ENCODE assay signal across 16 cellular contexts in genomic region chr4:6721121-6721520, GRCh38. TPM values are rescaled to one million over a fixed set of nuclear protein-coding genes. Genes with fewer than 3 reads are reported as not detected.
DNase-seq lines count a peak whose midpoint lies in the region; ATAC-seq and TF ChIP-seq lines count a peak whose summit lies in the region.
"Had no signal": no experiment of that assay in that cellular context is flagged by ENCODE, and none has a peak within 500 bp of the region (broad histone marks: within the 10 kb centered on the region; RNA-seq: fewer than 3 reads in every experiment).

No MANE protein-coding gene starts in this region.

- H2BK15ac ChIP-seq in neuronal stem cell (ENCODE audit: low read length) = peak overlapping the region; percentile 43
- H2BK15ac ChIP-seq in mesenchymal stem cell (ENCODE audit: low read depth, poor library complexity, severe bottlenecking) = no peak overlapping the region

- H2BK12ac ChIP-seq in neuronal stem cell (ENCODE audit: low read length) = peak overlapping the region; percentile 25
- no peak overlapping the region for H2BK12ac ChIP-seq in mesenchymal stem cell (ENCODE audit: low read length in 2 of 2)

- H3K14ac ChIP-seq in neuronal stem cell (ENCODE audit: low read length) (peak overlapping the region; percentile 91), mesenchymal stem cell (ENCODE audit: low read length in 2 of 2) (no peak overlapping the region)

- H3K27ac Mint-ChIP-seq in CD4-positive, alpha-beta T cell = no peak overlapping the region
- H3K27ac Mint-ChIP-seq: B cell; CD8-positive, alpha-beta T cell had no signal

- no CpG with 5 or more reads among the region's 10 CpGs for WGBS in neuronal stem cell (ENCODE audit: extremely low coverage in 2 of 2, insufficient read length in 2 of 2, insufficient replicate concordance in 1 of 2), 2 donors
- 98% methylated on average over 10 of the region's 10 CpGs for WGBS in mesenchymal stem cell

- H2AK5ac ChIP-seq in neuronal stem cell (ENCODE audit: low read depth, low read length) = peak overlapping the region; percentile 25
- H2AK5ac ChIP-seq in mesenchymal stem cell (ENCODE audit: low read length, severe bottlenecking) = no peak overlapping the region

- H3K4me3 ChIP-seq in BLaER1 (no peak overlapping the region), neuronal stem cell (ENCODE audit: low read length in 2 of 2) (no peak overlapping the region), mesenchymal stem cell (ENCODE audit: insufficient read depth in 1 of 2, low read depth in 1 of 2, low read length in 2 of 2) (no peak overlapping the region)
- H3K4me3 ChIP-seq: HAP-1, MG63 had no signal

- H2BK5ac ChIP-seq in neuronal stem cell (ENCODE audit: low read length) (no peak overlapping the region), mesenchymal stem cell (ENCODE audit: low read depth, low read length, poor library complexity, severe bottlenecking) (no peak overlapping the region)

- H4K8ac ChIP-seq in neuronal stem cell (ENCODE audit: low read depth, low read length) = no peak overlapping the region
- H4K8ac ChIP-seq in mesenchymal stem cell (ENCODE audit: low read length) = no peak overlapping the region

- H3K36me3 ChIP-seq in BLaER1 = no peaks in the 10 kb centered on the region
- H3K36me3 ChIP-seq in neuronal stem cell (replicated peaks in 1 of 2; ENCODE audit: control insufficient read depth in 2 of 2, insufficient read depth in 2 of 2, low read length in 2 of 2) = peaks cover 0 to 6% of the 10 kb centered on the region in 2 donors
- H3K36me3 ChIP-seq in mesenchymal stem cell (ENCODE audit: control insufficient read depth in 1 of 2, insufficient read depth in 2 of 2, low read depth in 1 of 2, low read length in 2 of 2) = peaks cover 0 to 3% of the 10 kb centered on the region in 2 experiments
- H3K36me3 ChIP-seq: HAP-1, MG63 had no signal

- no peak overlapping the region for H3K27ac ChIP-seq in BLaER1
- H3K27ac ChIP-seq in CD4-positive, alpha-beta T cell (ENCODE audit: low read depth, low read length) = no peak overlapping the region
- peak overlapping the region; percentile 64 for H3K27ac ChIP-seq in angular gyrus (ENCODE audit: low read depth, low read length)
- H3K27ac ChIP-seq in neuronal stem cell (replicated peaks; ENCODE audit: low read length) = no peak overlapping the region
- no peak overlapping the region for H3K27ac ChIP-seq in mesenchymal stem cell (ENCODE audit: low read length, poor library complexity, severe bottlenecking)

- CTCF ChIA-PET in CD4-positive, alpha-beta T cell (lab: Charles Lee) = interaction anchor here (1.2 to 6.6 kb wide), 3 partner anchors 34 to 350 kb away, joined by 3 to 101 read pairs (median 12); no protein-coding TSS in a partner anchor

- H4K91ac ChIP-seq in neuronal stem cell (ENCODE audit: low read depth, low read length, poor library complexity) = no peak overlapping the region
- no peak overlapping the region for H4K91ac ChIP-seq in mesenchymal stem cell (ENCODE audit: low read length)

- no peak for TF ChIP-seq CTCF in CD4-positive, alpha-beta T cell (IDR thresholded peaks at IDR 0.05)

- no peak for ATAC-seq in CD4-positive, alpha-beta T cell (ENCODE audit: poor library complexity)
- ATAC-seq: CD8-positive, alpha-beta T cell had no signal

- peaks cover 5% of the 10 kb centered on the region for H3K36me3 Mint-ChIP-seq in CD4-positive, alpha-beta T cell (ENCODE audit: low read depth)

- peaks cover 28% of the 10 kb centered on the region for H3K4me1 Mint-ChIP-seq in CD4-positive, alpha-beta T cell (ENCODE audit: low read depth)

- no peak overlapping the region for H3K4ac ChIP-seq in neuronal stem cell (ENCODE audit: low read length)
- no peak overlapping the region for H3K4ac ChIP-seq in mesenchymal stem cell (ENCODE audit: low read depth in 1 of 2, low read length in 2 of 2)

- H3K18ac ChIP-seq in neuronal stem cell (ENCODE audit: low read length) (no peak overlapping the region), mesenchymal stem cell (ENCODE audit: low read depth in 1 of 2, low read length in 2 of 2) (no peak overlapping the region)

- peaks cover 10% of the 10 kb centered on the region for H3K79me1 ChIP-seq in neuronal stem cell (ENCODE audit: low read depth, low read length)
- peaks cover 2% of the 10 kb centered on the region for H3K79me1 ChIP-seq in mesenchymal stem cell (replicated peaks; ENCODE audit: low read length, poor library complexity, severe bottlenecking)

- H3K9me3 ChIP-seq in BLaER1 (no peaks in the 10 kb centered on the region), neuronal stem cell (replicated peaks in 1 of 2; ENCODE audit: control insufficient read depth in 2 of 2, insufficient read depth in 1 of 2, low read depth in 1 of 2, low read length in 2 of 2) (peaks cover 0 to 2% of the 10 kb centered on the region in 2 donors), mesenchymal stem cell (ENCODE audit: control insufficient read depth, low read length) (no peaks in the 10 kb centered on the region)
- no peaks in the 10 kb centered on the region for H3K9me3 ChIP-seq in CD4-positive, alpha-beta T cell (ENCODE audit: control insufficient read depth, low read length)
- H3K9me3 ChIP-seq: HAP-1, MG63 had no signal

- no peaks in the 10 kb centered on the region for H3K27me3 ChIP-seq in BLaER1
- H3K27me3 ChIP-seq in CD4-positive, alpha-beta T cell (ENCODE audit: control insufficient read depth, insufficient read depth, low read length) = no peaks in the 10 kb centered on the region
- H3K27me3 ChIP-seq in neuronal stem cell (ENCODE audit: control insufficient read depth in 3 of 3, insufficient read depth in 3 of 3, low read depth in 1 of 3, low read length in 3 of 3) = peaks cover 0 to 3% (median 0%) of the 10 kb centered on the region in 3 experiments
- no peaks in the 10 kb centered on the region for H3K27me3 ChIP-seq in mesenchymal stem cell (ENCODE audit: control insufficient read depth in 1 of 2, insufficient read depth in 1 of 2, low read length in 2 of 2)
- H3K27me3 ChIP-seq: MG63 had no signal

- POLR2A ChIA-PET in CD4-positive, alpha-beta T cell (lab: Charles Lee) = interaction anchor here (0.7 to 10.4 kb wide), 3 partner anchors 25 to 57 kb away, joined by 3 to 221 read pairs (median 4); a partner anchor contains a TSS

- H2BK120ac ChIP-seq in neuronal stem cell (ENCODE audit: low read depth, low read length) = no peak overlapping the region
- H2BK120ac ChIP-seq in mesenchymal stem cell (ENCODE audit: low read depth, low read length) = no peak overlapping the region

- H3K4me3 Mint-ChIP-seq in CD4-positive, alpha-beta T cell = peak overlapping the region; percentile 51
- H3K4me3 Mint-ChIP-seq: B cell; CD8-positive, alpha-beta T cell had no signal

- H4K20me1 ChIP-seq in BLaER1 = peaks cover 34% of the 10 kb centered on the region

- H2AFZ ChIP-seq in neuronal stem cell (ENCODE audit: low read length) = peak overlapping the region; percentile 21
- no peak overlapping the region for H2AFZ ChIP-seq in mesenchymal stem cell (ENCODE audit: low read depth, low read length)

- no peak for DNase-seq in CD4-positive, alpha-beta T cell
- DNase-seq in neuronal stem cell (ENCODE audit: low spot score) (no peak), midbrain (lab: John Stamatoyannopoulos, UW) (no peak), OCI-M2 (lab: John Stamatoyannopoulos, UW; ENCODE audit: unreplicated experiment) (no peak), mesenchymal stem cell (no peak)
- DNase-seq: CD8-positive, alpha-beta T cell; Karpas-422; MG63; NCI-H1092 treated with DMSO at 0.1 percent for 48 hours; NCI-H1694; NCI-H510A treated with DMSO at 0.1 percent for 48 hours; NCI-H82 had no signal

- no peak overlapping the region; the same call in 1 of the 2 replicates for H3K9ac ChIP-seq in BLaER1
- H3K9ac ChIP-seq in neuronal stem cell (ENCODE audit: low read depth, low read length, poor library complexity) = peak overlapping the region; percentile 22
- H3K9ac ChIP-seq in mesenchymal stem cell (ENCODE audit: low read length) = no peak overlapping the region

- no peaks in the 10 kb centered on the region for H3K9me3 Mint-ChIP-seq in CD4-positive, alpha-beta T cell
- H3K9me3 Mint-ChIP-seq: CD8-positive, alpha-beta T cell had no signal

- H3K27me3 Mint-ChIP-seq in CD4-positive, alpha-beta T cell = no peaks in the 10 kb centered on the region
- H3K27me3 Mint-ChIP-seq: B cell had no signal

- H3K23ac ChIP-seq in neuronal stem cell (ENCODE audit: low read depth, low read length, poor library complexity) = peak overlapping the region; percentile 17
- no peak overlapping the region for H3K23ac ChIP-seq in mesenchymal stem cell (ENCODE audit: low read length in 2 of 2)

- H3K4me2 ChIP-seq in BLaER1 (peak overlapping the region; percentile 65; the same call in 1 of the 2 replicates), neuronal stem cell (ENCODE audit: insufficient read depth, low read length, poor library complexity, severe bottlenecking) (no peak overlapping the region), mesenchymal stem cell (ENCODE audit: low read length, poor library complexity, severe bottlenecking) (no peak overlapping the region)

- intact Hi-C loops in CD4-positive, alpha-beta T cell (cut with DNase I, micrococcal nuclease) = no loop called here

- H3K4me1 ChIP-seq in BLaER1 = peaks cover 45% of the 10 kb centered on the region
- peaks cover 8 to 22% of the 10 kb centered on the region in 2 donors for H3K4me1 ChIP-seq in neuronal stem cell (ENCODE audit: control insufficient read depth in 2 of 2, insufficient read depth in 1 of 2, low read depth in 1 of 2, low read length in 2 of 2)
- peaks cover 17% of the 10 kb centered on the region for H3K4me1 ChIP-seq in mesenchymal stem cell (ENCODE audit: control insufficient read depth, insufficient read depth, low read depth, low read length)

RNA-seq across cellular contexts. Expression of gene BLOC1S4, which starts 5.1 kb away (rescaled TPM):
- 10 to 100 TPM; 24.6 to 27.6 TPM for total RNA-seq in CD4-positive, alpha-beta T cell
- 13.1 TPM for polyA plus RNA-seq in neuronal stem cell (2013, experiment 1 of 2)
- 12.4 TPM for polyA plus RNA-seq in neuronal stem cell (2013, experiment 2 of 2)
- polyA plus RNA-seq in mesenchymal stem cell (2013, experiment 1 of 2) = 19.9 TPM
- 19.9 TPM for polyA plus RNA-seq in mesenchymal stem cell (2013, experiment 2 of 2)

RNA-seq across cellular contexts. Expression of gene MRFAP1L1, which starts 11.5 kb away (rescaled TPM):
- 10 to 100 TPM; 26.6 to 27.0 TPM for total RNA-seq in CD4-positive, alpha-beta T cell
- polyA plus RNA-seq in neuronal stem cell (2013, experiment 1 of 2) = 58.3 TPM
- polyA plus RNA-seq in neuronal stem cell (2013, experiment 2 of 2) = 58.9 TPM
- 41.0 TPM for polyA plus RNA-seq in mesenchymal stem cell (2013, experiment 1 of 2)
- 43.0 TPM for polyA plus RNA-seq in mesenchymal stem cell (2013, experiment 2 of 2)

RNA-seq across cellular contexts. Expression of gene S100P, which starts 27.4 kb away (rescaled TPM):
- total RNA-seq in CD4-positive, alpha-beta T cell = 1 to 10 TPM in 1 of 2 experiments, under 1 TPM in 1; 0.58 to 2.8 TPM
- 0.32 TPM for polyA plus RNA-seq in neuronal stem cell (2013, experiment 1 of 2)
- not detected for polyA plus RNA-seq in neuronal stem cell (2013, experiment 2 of 2)
- polyA plus RNA-seq in mesenchymal stem cell (2013, experiment 1 of 2) = not detected
- polyA plus RNA-seq in mesenchymal stem cell (2013, experiment 2 of 2) = not detected
- total RNA-seq: B cell had no signal
